21 cellular contexts compared by ENCODE assay signal in genomic region chr22:29824677-29825076, GRCh38. TPM values are rescaled to one million over a fixed set of nuclear protein-coding genes. Genes with fewer than 3 reads are reported as not detected.
DNase-seq lines count a peak whose midpoint lies in the region; ATAC-seq and TF ChIP-seq lines count a peak whose summit lies in the region.
"Had no signal": no experiment of that assay in that cellular context is flagged by ENCODE, and none has a peak within 500 bp of the region (broad histone marks: within the 10 kb centered on the region; RNA-seq: fewer than 3 reads in every experiment).

No MANE protein-coding gene starts in this region.

- peaks cover 0 to 20% of the 10 kb centered on the region in 2 donors for H3K4me1 ChIP-seq in adrenal gland (replicated peaks in 1 of 2)
- H3K4me1 ChIP-seq in suprapubic skin: peaks cover 14% of the 10 kb centered on the region
- H3K4me1 ChIP-seq: BLaER1, Caco-2 had no signal

- no peak overlapping the region for H3K27ac Mint-ChIP-seq in endothelial cell (ENCODE audit: unreplicated experiment)
- H3K27ac Mint-ChIP-seq in CD14-positive monocyte: peak overlapping the region in 3 of 7 donors; percentile 48 to 81 (median 63)
- no peak overlapping the region for H3K27ac Mint-ChIP-seq in activated T-helper 17 cell treated with anti-CD3 and anti-CD28 coated beads, Interleukin-2, amount 50 U/mL, for 72 hours
- H3K27ac Mint-ChIP-seq: CD4-positive, alpha-beta memory T cell; HFFc6 had no signal

- no peak overlapping the region for H3K4me3 ChIP-seq in adrenal gland
- no peak overlapping the region for H3K4me3 ChIP-seq in suprapubic skin
- H3K4me3 ChIP-seq: BLaER1, GM12878, GM23248 had no signal

- H3K9me3 ChIP-seq in adrenal gland (replicated peaks in 1 of 3) (no peaks in the 10 kb centered on the region), suprapubic skin (no peaks in the 10 kb centered on the region)
- H3K9me3 ChIP-seq: BLaER1, Caco-2 had no signal

- H3K36me3 ChIP-seq in adrenal gland (replicated peaks in 1 of 2): peaks cover 0 to 38% of the 10 kb centered on the region in 2 donors
- peaks cover 52% of the 10 kb centered on the region for H3K36me3 ChIP-seq in suprapubic skin

- intact Hi-C loops in adrenal gland (cut with DNase I) (no loop called here), posterior vena cava (cut with DNase I) (no loop called here), CD14-positive monocyte (cut with micrococcal nuclease) (no loop called here)

- H3K9me3 Mint-ChIP-seq in endothelial cell (ENCODE audit: unreplicated experiment): no peaks in the 10 kb centered on the region
- no peaks in the 10 kb centered on the region for H3K9me3 Mint-ChIP-seq in CD14-positive monocyte
- no peaks in the 10 kb centered on the region for H3K9me3 Mint-ChIP-seq in activated T-helper 17 cell treated with anti-CD3 and anti-CD28 coated beads, Interleukin-2, amount 50 U/mL, for 72 hours
- H3K9me3 Mint-ChIP-seq: CD4-positive, alpha-beta memory T cell; H9; HFFc6 had no signal

- DNase-seq in adrenal gland (peak; percentile 59 to 90 (median 84)), endothelial cell (ENCODE audit: low spot score) (no peak), posterior vena cava (ENCODE audit: low spot score) (peak; percentile 93), suprapubic skin (ENCODE audit: low spot score in 2 of 2) (peak; percentile 87 to 88), CD14-positive monocyte (ENCODE audit: low spot score) (no peak), hepatic stellate cell (ENCODE audit: low spot score) (no peak)
- DNase-seq: Caco-2; CD4-positive, alpha-beta memory T cell; DND-41; GM23248; H9; HFFc6; Kasumi-1; NCI-H1417; NCI-H1694 treated with DMSO at 0.1 percent for 48 hours; NCI-H446; NCI-H526; SHP77 treated with DMSO at 0.1 percent for 48 hours had no signal

- WGBS in adrenal gland, 4 donors: 73 to 84% (median 75%) methylated on average over 11 of the region's 11 CpGs
- 69% methylated on average over 11 of the region's 11 CpGs for WGBS in suprapubic skin

- H3K4me1 Mint-ChIP-seq in endothelial cell (ENCODE audit: unreplicated experiment): peaks cover 21% of the 10 kb centered on the region
- H3K4me1 Mint-ChIP-seq in CD14-positive monocyte: peaks cover 27% of the 10 kb centered on the region
- H3K4me1 Mint-ChIP-seq in activated T-helper 17 cell treated with anti-CD3 and anti-CD28 coated beads, Interleukin-2, amount 50 U/mL, for 72 hours: peaks cover 13% of the 10 kb centered on the region

- H3K27me3 ChIP-seq in adrenal gland (no peaks in the 10 kb centered on the region), suprapubic skin (no peaks in the 10 kb centered on the region)
- H3K27me3 ChIP-seq: BLaER1 had no signal

- ATAC-seq in activated T-helper 17 cell treated with anti-CD3 and anti-CD28 coated beads, Interleukin-2, amount 50 U/mL, for 72 hours (replicated peaks): no peak
- ATAC-seq: GM12878 had no signal

- H3K4me3 Mint-ChIP-seq in endothelial cell (ENCODE audit: unreplicated experiment) (peak overlapping the region; percentile 76), CD14-positive monocyte (no peak overlapping the region)
- H3K4me3 Mint-ChIP-seq in activated T-helper 17 cell treated with anti-CD3 and anti-CD28 coated beads, Interleukin-2, amount 50 U/mL, for 72 hours: no peak overlapping the region
- H3K4me3 Mint-ChIP-seq: CD4-positive, alpha-beta memory T cell; H9; HFFc6 had no signal

- TF ChIP-seq CTCF in adrenal gland (IDR thresholded peaks at IDR 0.05): no peak
- no peak for TF ChIP-seq CTCF in endothelial cell (IDR thresholded peaks at IDR 0.05; ENCODE audit: unreplicated experiment)
- TF ChIP-seq CTCF in suprapubic skin (IDR thresholded peaks at IDR 0.05): no peak
- TF ChIP-seq CTCF in CD14-positive monocyte (IDR thresholded peaks at IDR 0.05): no peak

- TF ChIP-seq POLR2A in adrenal gland (IDR thresholded peaks at IDR 0.05) (no peak), suprapubic skin (IDR thresholded peaks at IDR 0.05) (no peak)

- H3K27ac ChIP-seq in adrenal gland: peak overlapping the region in 3 of 5 donors; percentile 10 to 75 (median 63)
- peak overlapping the region; percentile 74 for H3K27ac ChIP-seq in suprapubic skin
- H3K27ac ChIP-seq: BLaER1, GM23248 had no signal

- TF ChIP-seq EP300 in suprapubic skin (IDR thresholded peaks at IDR 0.05): no peak

- H3K36me3 Mint-ChIP-seq in endothelial cell (ENCODE audit: low read depth, unreplicated experiment) (peaks cover 42% of the 10 kb centered on the region), CD14-positive monocyte (peaks cover 47 to 65% of the 10 kb centered on the region in 2 donors)
- H3K36me3 Mint-ChIP-seq in activated T-helper 17 cell treated with anti-CD3 and anti-CD28 coated beads, Interleukin-2, amount 50 U/mL, for 72 hours (ENCODE audit: low read depth): peaks cover 83% of the 10 kb centered on the region

- H3K27me3 Mint-ChIP-seq in endothelial cell (ENCODE audit: unreplicated experiment) (peaks cover 6% of the 10 kb centered on the region), CD14-positive monocyte (ENCODE audit: low read depth in 3 of 3) (peaks cover 0 to 2% (median 0%) of the 10 kb centered on the region in 3 donors)
- no peaks in the 10 kb centered on the region for H3K27me3 Mint-ChIP-seq in activated T-helper 17 cell treated with anti-CD3 and anti-CD28 coated beads, Interleukin-2, amount 50 U/mL, for 72 hours
- H3K27me3 Mint-ChIP-seq: CD4-positive, alpha-beta memory T cell had no signal

RNA-seq across cellular contexts. Expression of gene ASCC2, which starts 13.4 kb away (rescaled TPM):
- total RNA-seq in adrenal gland (100 to 1,000 TPM in 1 of 8 donors, 10 to 100 TPM in 7; 49.3 to 101 (median 73.2) TPM), endothelial cell (ENCODE audit: unreplicated experiment) (85.5 TPM), posterior vena cava (10 to 100 TPM; 31.3 to 37.2 TPM), suprapubic skin (10 to 100 TPM; 35.6 to 57.3 (median 43.2) TPM)
- polyA plus RNA-seq in adrenal gland (100 to 1,000 TPM in 2 of 3 donors, 10 to 100 TPM in 1; 83.3 to 153 (median 144) TPM), CD14-positive monocyte (10 to 100 TPM; 23.8 to 39.6 TPM)
- 10 to 100 TPM; 62.0 to 79.4 TPM for total RNA-seq in activated T-helper 17 cell treated with anti-CD3 and anti-CD28 coated beads, Interleukin-2, amount 50 U/mL, for 72 hours

RNA-seq across cellular contexts. Expression of gene UQCR10, which starts 57.5 kb away (rescaled TPM):
- total RNA-seq in adrenal gland (100 to 1,000 TPM in 7 of 8 donors, 10 to 100 TPM in 1; 51.3 to 204 (median 164) TPM), endothelial cell (ENCODE audit: unreplicated experiment) (84.6 TPM), posterior vena cava (10 to 100 TPM; 48.6 to 65.6 TPM), suprapubic skin (10 to 100 TPM; 33.6 to 85.7 (median 66.8) TPM)
- polyA plus RNA-seq in adrenal gland (100 to 1,000 TPM; 217 to 489 (median 301) TPM), CD14-positive monocyte (100 to 1,000 TPM; 287 to 314 TPM)
- 100 to 1,000 TPM in 1 of 2 donors, 10 to 100 TPM in 1; 62.8 to 106 TPM for total RNA-seq in activated T-helper 17 cell treated with anti-CD3 and anti-CD28 coated beads, Interleukin-2, amount 50 U/mL, for 72 hours

RNA-seq across cellular contexts. Expression of gene ZMAT5, which starts 57.9 kb away (rescaled TPM):
- total RNA-seq in adrenal gland (10 to 100 TPM; 16.3 to 52.1 (median 33.6) TPM), endothelial cell (ENCODE audit: unreplicated experiment) (20.2 TPM), posterior vena cava (10 to 100 TPM; 14.1 to 18.0 TPM), suprapubic skin (10 to 100 TPM; 16.3 to 28.2 (median 23.1) TPM)
- polyA plus RNA-seq in adrenal gland (10 to 100 TPM; 13.1 to 97.8 (median 75.7) TPM), CD14-positive monocyte (10 to 100 TPM; 59.3 to 79.4 TPM)
- 10 to 100 TPM; 17.8 to 29.7 TPM for total RNA-seq in activated T-helper 17 cell treated with anti-CD3 and anti-CD28 coated beads, Interleukin-2, amount 50 U/mL, for 72 hours

RNA-seq across cellular contexts. Expression of gene MTMR3, which starts 58.3 kb away (rescaled TPM):
- 10 to 100 TPM; 36.9 to 80.7 (median 51.3) TPM for total RNA-seq in adrenal gland
- 10 to 100 TPM; 23.5 to 33.9 (median 23.6) TPM for polyA plus RNA-seq in adrenal gland
- 39.1 TPM for total RNA-seq in endothelial cell (ENCODE audit: unreplicated experiment)
- 10 to 100 TPM; 35.8 to 37.6 TPM for total RNA-seq in posterior vena cava
- total RNA-seq in suprapubic skin: 100 to 1,000 TPM in 1 of 4 donors, 10 to 100 TPM in 3; 57.8 to 136 (median 66.0) TPM
- polyA plus RNA-seq in CD14-positive monocyte: 10 to 100 TPM; 23.4 to 30.2 TPM
- 10 to 100 TPM; 24.7 to 34.7 TPM for total RNA-seq in activated T-helper 17 cell treated with anti-CD3 and anti-CD28 coated beads, Interleukin-2, amount 50 U/mL, for 72 hours

Comparison
In these comparisons a context has a peak if more than half of its experiments do, and no peak if none do; other contexts are left out.
1. DNase-seq: peak in adrenal gland (7 of 7), posterior vena cava (single experiment) and suprapubic skin (2 of 2); none in endothelial cell (single experiment), CD14-positive monocyte (single experiment) and hepatic stellate cell (single experiment).